ENCODE assay signal across 34 cellular contexts in genomic region chr10:24157567-24157966, GRCh38.
"Had no signal": no experiment of that assay in that cellular context is flagged by ENCODE, and none has a peak within 500 bp of the region (broad histone marks: within the 10 kb centered on the region; RNA-seq: fewer than 3 reads in every experiment).

No MANE protein-coding gene starts in this region.

- H3K9me3 ChIP-seq: MG63 had no signal

- H3K27me3 ChIP-seq: MG63 had no signal

- H3K9ac ChIP-seq: KMS-11 had no signal

- DNase-seq: Karpas-422, Kasumi-1, KG1, MG63, MM.1S, MV-4-11, NCI-H1048, NCI-H1092, NCI-H1092 treated with DMSO at 0.1 percent for 48 hours, NCI-H1105, NCI-H1105 treated with DMSO at 0.1 percent for 48 hours, NCI-H1417, NCI-H1417 treated with DMSO at 0.1 percent for 48 hours, NCI-H1436, NCI-H1436 treated with DMSO at 0.1 percent for 48 hours, NCI-H146, NCI-H1694, NCI-H1694 treated with DMSO at 0.1 percent for 48 hours, NCI-H187, NCI-H187 treated with DMSO at 0.1 percent for 48 hours, NCI-H1930, NCI-H2029, NCI-H2029 treated with DMSO at 0.1 percent for 48 hours, NCI-H2081, NCI-H2081 treated with DMSO at 0.1 percent for 48 hours, NCI-H2107, NCI-H2171, NCI-H2171 treated with DMSO at 0.1 percent for 48 hours, NCI-H2227 treated with DMSO at 0.1 percent for 48 hours, NCI-H226, NCI-H345, NCI-H446, NCI-H446 treated with DMSO at 0.1 percent for 48 hours had no signal

- H3K36me3 ChIP-seq: MG63 had no signal

- H3K27ac ChIP-seq: KMS-11 had no signal

- H3K4me2 ChIP-seq: KMS-11 had no signal

- H3K4me3 ChIP-seq: MG63 had no signal
